ENCODE assay signal across 29 cellular contexts in the genomic region with DNA sequence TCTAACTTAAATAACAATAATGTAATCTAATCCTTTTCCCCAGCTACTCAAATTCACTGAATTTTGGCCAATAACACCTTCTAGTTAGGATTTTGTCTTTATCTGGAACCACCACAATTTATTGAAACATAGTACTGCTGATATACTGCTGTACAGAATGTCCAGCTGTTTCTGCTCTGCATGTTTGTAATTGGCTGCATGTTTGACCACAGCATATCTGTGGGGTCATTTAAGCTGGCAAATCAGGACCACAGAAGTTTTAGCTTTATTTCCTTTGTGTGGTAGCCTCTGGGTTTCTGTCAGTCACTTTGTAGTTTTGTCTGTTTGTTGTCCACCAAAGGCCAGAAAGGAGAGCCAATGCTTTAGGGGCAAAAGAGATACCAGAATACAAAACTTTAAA. TPM values are rescaled to one million over a fixed set of nuclear protein-coding genes. Genes with fewer than 3 reads are reported as not detected.
DNase-seq lines count a peak whose midpoint lies in the region; ATAC-seq and TF ChIP-seq lines count a peak whose summit lies in the region.
"Had no signal": no experiment of that assay in that cellular context is flagged by ENCODE, and none has a peak within 500 bp of the region (broad histone marks: within the 10 kb centered on the region; RNA-seq: fewer than 3 reads in every experiment).

No MANE protein-coding gene starts in this region.

- no peaks in the 10 kb centered on the region for H3K27me3 Mint-ChIP-seq in GM23338 (ENCODE audit: insufficient read depth, low read depth, poor library complexity)
- H3K27me3 Mint-ChIP-seq: activated CD4-positive, alpha-beta T cell treated with anti-CD3 and anti-CD28 coated beads for 36 hours; CD4-positive, alpha-beta memory T cell had no signal

- no peaks in the 10 kb centered on the region for H3K9me2 ChIP-seq in GM23338 (ENCODE audit: insufficient read depth)

- H3K4me1 Mint-ChIP-seq in GM23338 = peaks cover 9% of the 10 kb centered on the region; the same call in 2 of the 3 replicates

- no peaks in the 10 kb centered on the region for H3K36me3 ChIP-seq in GM23338 (ENCODE audit: insufficient read depth)

- H3K4me3 ChIP-seq in GM23338 (no peak overlapping the region), fibroblast of mammary gland (ENCODE audit: control insufficient read depth, low read depth, low read length) (no peak overlapping the region)
- H3K4me3 ChIP-seq: right atrium auricular region, stomach, tibial artery had no signal

- 0 out of 2 replicates have a peak overlapping the region, but pooled peaks have one; percentile 7 for H3K27ac ChIP-seq in GM23338 (ENCODE audit: low read depth)
- H3K27ac ChIP-seq: KMS-11, parathyroid adenoma, right atrium auricular region, stomach, tibial artery had no signal

- ATAC-seq in GM23338 (no peak), sciatic nerve (no peak), HG02610 (IDR thresholded peaks at IDR 0.05; ENCODE audit: unreplicated experiment) (no peak)
- ATAC-seq: activated CD4-positive, alpha-beta T cell treated with anti-CD3 and anti-CD28 coated beads for 36 hours; left ventricle myocardium superior had no signal

- TF ChIP-seq CTCF in GM23338 (conservative IDR thresholded peaks at IDR 0.05; ENCODE audit: low read depth in 2 of 2) = no peak
- no peak for TF ChIP-seq CTCF in fibroblast of mammary gland (conservative IDR thresholded peaks at IDR 0.05; ENCODE audit: control insufficient read depth, insufficient read depth, low read depth, low read length)

- no peaks in the 10 kb centered on the region for H3K9me3 Mint-ChIP-seq in GM23338
- H3K9me3 Mint-ChIP-seq: CD4-positive, alpha-beta memory T cell; HFFc6; nephron progenitor cell had no signal

- no peak for DNase-seq in GM23338 (ENCODE audit: low spot score)
- peak; percentile 68 for DNase-seq in amniotic epithelial cell (ENCODE audit: low read depth)
- peak; percentile 29 for DNase-seq in fibroblast of mammary gland (ENCODE audit: low read depth)
- DNase-seq in non-pigmented ciliary epithelial cell (ENCODE audit: low read depth) = peak; percentile 5
- no peak for DNase-seq in sciatic nerve (ENCODE audit: low spot score)
- no peak for DNase-seq in UCSD-AML1 (lab: John Stamatoyannopoulos, UW; ENCODE audit: unreplicated experiment)
- DNase-seq: activated CD4-positive, alpha-beta T cell treated with anti-CD3 and anti-CD28 coated beads for 36 hours; activated CD8-positive, alpha-beta memory T cell treated with anti-CD3 and anti-CD28 coated beads for 24 hours; activated gamma-delta T cell; activated T-cell treated with anti-CD3 and anti-CD28 coated beads, Interleukin-2, amount 50 U/mL, for 1 hour; anterior cingulate cortex; CD4-positive, alpha-beta memory T cell; effector CD8-positive, alpha-beta T cell; HFFc6; islet precursor cell; left ventricle myocardium superior; NCI-H146; NCI-H510A treated with DMSO at 0.1 percent for 48 hours; nephron progenitor cell; NK-92 treated with Interleukin-12 subunit alpha and Interleukin-12 subunit beta, amount 100 ng/mL, for 24 hours; stomach; T-helper 1 cell; tibial artery had no signal

- intact Hi-C loops in sciatic nerve (cut with DNase I) = no loop called here

- no peak overlapping the region for H2AFZ ChIP-seq in GM23338
- H2AFZ ChIP-seq: parathyroid adenoma had no signal

- H3K4me2 ChIP-seq in GM23338 = no peak overlapping the region
- H3K4me2 ChIP-seq: KMS-11 had no signal

- no peak overlapping the region for H3K4me3 Mint-ChIP-seq in GM23338
- H3K4me3 Mint-ChIP-seq: activated CD4-positive, alpha-beta T cell treated with anti-CD3 and anti-CD28 coated beads for 36 hours; CD4-positive, alpha-beta memory T cell; HFFc6; nephron progenitor cell had no signal

- H3K79me2 ChIP-seq in GM23338 (replicated peaks; ENCODE audit: insufficient read depth) = no peaks in the 10 kb centered on the region
- H3K79me2 ChIP-seq: parathyroid adenoma had no signal

- no peaks in the 10 kb centered on the region for H3K36me3 Mint-ChIP-seq in GM23338 (ENCODE audit: low read depth)

- peak overlapping the region; percentile 68; the same call in 1 of the 2 replicates for H3K27ac Mint-ChIP-seq in GM23338
- H3K27ac Mint-ChIP-seq: activated CD4-positive, alpha-beta T cell treated with anti-CD3 and anti-CD28 coated beads for 36 hours; HFFc6; nephron progenitor cell had no signal

- no peaks in the 10 kb centered on the region for H3K27me3 ChIP-seq in GM23338 (ENCODE audit: insufficient read depth)
- H3K27me3 ChIP-seq: right atrium auricular region, stomach, tibial artery had no signal

- peaks cover 5% of the 10 kb centered on the region; the same call in 1 of the 2 replicates for H3K4me1 ChIP-seq in GM23338 (ENCODE audit: insufficient read depth)
- H3K4me1 ChIP-seq: parathyroid adenoma, right atrium auricular region, tibial artery had no signal

- no peaks in the 10 kb centered on the region for H3F3A ChIP-seq in GM23338 (replicated peaks; ENCODE audit: low read depth)

- no peaks in the 10 kb centered on the region for H4K20me1 ChIP-seq in GM23338 (replicated peaks; ENCODE audit: insufficient read depth)

TF ChIP-seq in GM23338, 12 proteins besides CTCF, POLR2A, EP300 and RAD21:
- TF ChIP-seq JUNB (IDR thresholded peaks at IDR 0.05; ENCODE audit: unreplicated experiment) (no peak), CREB1 (CRISPR knock-in tag; IDR thresholded peaks at IDR 0.05; ENCODE audit: low read depth) (no peak), POLR2AphosphoS5 (IDR thresholded peaks at IDR 0.05; ENCODE audit: low read depth) (no peak), ZNF331 (CRISPR knock-in tag; IDR thresholded peaks at IDR 0.05; ENCODE audit: low read depth) (no peak), EZH2 (IDR thresholded peaks at IDR 0.05; ENCODE audit: low read depth, unreplicated experiment) (no peak), NANOG (IDR thresholded peaks at IDR 0.05; ENCODE audit: borderline replicate concordance) (no peak), ETS1 (IDR thresholded peaks at IDR 0.05) (no peak), ZNF114 (CRISPR knock-in tag; IDR thresholded peaks at IDR 0.05) (no peak), REST (IDR thresholded peaks at IDR 0.05; ENCODE audit: unreplicated experiment) (no peak), EZH2phosphoT487 (IDR thresholded peaks at IDR 0.05; ENCODE audit: unreplicated experiment) (no peak)

RNA-seq across cellular contexts. Expression of gene RAB11FIP4, which starts 22.2 kb away (rescaled TPM):
- total RNA-seq in GM23338 (2014; rRNA removed; shearing (Covaris generic)) = 65.1 and 65.6 TPM in 2 replicates
- polyA plus RNA-seq in GM23338 (2016; fragmentation: Nextera tagmentation; extraction: Ambion mirVana) = 26.0 and 26.7 TPM in 2 replicates
- total RNA-seq in sciatic nerve = 7.6 TPM

RNA-seq across cellular contexts. Expression of gene EVI2A, which starts 47.8 kb away (rescaled TPM):
- not detected in 2 replicates for total RNA-seq in GM23338 (2014; rRNA removed; shearing (Covaris generic))
- polyA plus RNA-seq in GM23338 (2016; fragmentation: Nextera tagmentation; extraction: Ambion mirVana) = 0.96 and 1.3 TPM in 2 replicates
- total RNA-seq in sciatic nerve = 9.3 TPM
- total RNA-seq: epithelial cell of proximal tubule, HT-29 had no signal

RNA-seq across cellular contexts. Expression of gene EVI2B, which starts 55.4 kb away (rescaled TPM):
- total RNA-seq in GM23338 (2014; rRNA removed; shearing (Covaris generic)) = not detected in 2 replicates
- 0.18 TPM in 1 of 2 replicates, not detected in the other for polyA plus RNA-seq in GM23338 (2016; fragmentation: Nextera tagmentation; extraction: Ambion mirVana)
- total RNA-seq in sciatic nerve = 15.7 TPM
- total RNA-seq: epithelial cell of proximal tubule, HT-29 had no signal

Comparison
In these comparisons a context has a peak if more than half of its experiments do, and no peak if none do; other contexts are left out.
1. DNase-seq: peak in amniotic epithelial cell (single experiment), fibroblast of mammary gland (single experiment) and non-pigmented ciliary epithelial cell (single experiment); none in GM23338 (single experiment), sciatic nerve (single experiment) and UCSD-AML1 (single experiment).
2. RNA of gene EVI2A, which starts 47.8 kb away (total RNA-seq): 9.3 TPM in sciatic nerve (single experiment); not detected in GM23338; every median in the first group is over 10 times any median in the second.
3. RNA of gene EVI2B, which starts 55.4 kb away (total RNA-seq): 15.7 TPM in sciatic nerve (single experiment); not detected in GM23338; every median in the first group is over 10 times any median in the second.